19 cellular contexts compared by ENCODE assay signal in genomic region chr14:94558842-94559241, GRCh38. TPM values are rescaled to one million over a fixed set of nuclear protein-coding genes. Genes with fewer than 3 reads are reported as not detected.
"Had no signal": no experiment of that assay in that cellular context is flagged by ENCODE, and none has a peak within 500 bp of the region (broad histone marks: within the 10 kb centered on the region; RNA-seq: fewer than 3 reads in every experiment).

No MANE protein-coding gene starts in this region.

- DNase-seq: effector memory CD4-positive, alpha-beta T cell; heart right ventricle; islet precursor cell; left ventricle myocardium inferior; lower lobe of right lung; naive B cell; small intestine; stimulated activated CD4-positive, alpha-beta T cell treated with anti-CD3 and anti-CD28 coated beads, Interleukin-2, amount 100 ng/mL, for 48 hours; stimulated activated naive CD4-positive, alpha-beta T cell treated with Interleukin-2 at 50 U/mL for 16 hours; uterus had no signal

- H3K4me1 ChIP-seq: esophagus muscularis mucosa, heart right ventricle, left ventricle myocardium inferior, lower lobe of right lung, upper lobe of left lung, uterus had no signal

- H3K4me3 ChIP-seq: esophagus muscularis mucosa, gastrocnemius medialis, heart right ventricle, left ventricle myocardium inferior, lower lobe of right lung, upper lobe of left lung, uterus had no signal

- H3K27ac ChIP-seq: epithelial cell of prostate, esophagus muscularis mucosa, heart right ventricle, left ventricle myocardium inferior, lower lobe of right lung, upper lobe of left lung, uterus had no signal

- H3K27me3 ChIP-seq: gastrocnemius medialis, upper lobe of left lung, uterus had no signal

- H3K4me1 Mint-ChIP-seq: memory B cell, naive B cell, nephron had no signal

- H3K36me3 Mint-ChIP-seq: memory B cell had no signal

- H3K4me3 Mint-ChIP-seq: memory B cell, naive B cell, nephron had no signal

- H3K36me3 ChIP-seq: esophagus muscularis mucosa, gastrocnemius medialis, heart right ventricle, left ventricle myocardium inferior, lower lobe of right lung, upper lobe of left lung, uterus had no signal

- H3K9me3 ChIP-seq: gastrocnemius medialis, lower lobe of right lung, upper lobe of left lung, uterus had no signal

- H3K27ac Mint-ChIP-seq: memory B cell, naive B cell, nephron had no signal

- ATAC-seq: lower lobe of right lung had no signal

RNA-seq across cellular contexts. Expression of gene SERPINA4, which starts 2.4 kb away (rescaled TPM):
- total RNA-seq: esophagus muscularis mucosa, fibroblast of villous mesenchyme, heart right ventricle, left ventricle myocardium inferior, lower lobe of right lung, osteocyte, pulmonary artery endothelial cell had no signal
- polyA plus RNA-seq: heart right ventricle had no signal

RNA-seq across cellular contexts. Expression of gene SERPINA5, which starts 22.4 kb away (rescaled TPM):
- total RNA-seq: fibroblast of villous mesenchyme had no signal

RNA-seq across cellular contexts. Expression of gene SERPINA12, which starts 49.6 kb away (rescaled TPM):
- total RNA-seq: esophagus muscularis mucosa, fibroblast of villous mesenchyme, gastrocnemius medialis, heart right ventricle, left ventricle myocardium inferior, lower lobe of right lung, osteocyte, pulmonary artery endothelial cell, upper lobe of left lung, uterus had no signal
- polyA plus RNA-seq: heart right ventricle had no signal

RNA-seq across cellular contexts. Expression of gene SERPINA3, which starts 53.3 kb away (rescaled TPM):
- total RNA-seq: fibroblast of villous mesenchyme had no signal
